In the genomic region with DNA sequence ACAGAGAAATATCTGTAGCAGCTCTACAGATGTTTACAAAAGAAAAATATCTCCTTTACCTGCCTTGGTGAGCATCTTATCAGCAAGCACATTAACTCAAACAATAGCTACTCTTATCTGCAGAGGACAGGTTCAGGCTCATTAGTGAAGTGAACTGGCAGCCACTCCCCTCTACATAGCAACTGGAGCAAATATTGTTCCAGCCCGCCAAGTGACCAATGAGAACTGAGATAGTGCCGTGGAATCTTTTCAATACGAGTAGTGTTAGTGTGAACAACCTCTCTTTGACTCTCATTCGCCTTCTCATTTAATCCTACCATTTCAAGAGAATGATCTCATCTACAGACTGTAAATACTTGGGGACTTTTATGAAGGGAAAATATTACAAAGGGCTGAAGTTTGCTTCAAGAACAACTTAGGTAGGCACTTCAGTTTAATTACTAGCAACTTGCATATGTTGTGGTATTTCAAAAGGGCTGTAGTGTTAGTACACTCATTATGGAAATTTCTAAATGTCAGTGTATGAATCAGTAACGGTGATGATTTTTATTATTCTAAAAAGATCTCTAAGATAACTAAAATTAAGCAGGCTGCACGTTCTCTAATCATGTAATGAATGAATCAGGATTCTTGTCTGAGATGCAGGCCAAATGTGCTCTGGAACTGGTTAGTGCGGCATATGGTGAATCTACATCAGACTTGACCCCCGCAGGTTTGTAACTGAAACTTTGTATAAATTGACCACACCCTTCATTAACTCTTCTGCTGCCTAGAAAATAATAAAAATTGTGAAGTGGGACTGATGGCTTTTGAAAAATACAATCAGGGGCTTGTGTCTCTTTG, we compare ENCODE assay signal across 8 cellular contexts.
A peak's percentile ranks its signal among the peaks of the same experiment; 100 is the strongest.
DNase-seq lines count a peak whose midpoint lies in the region; ATAC-seq lines count a peak whose summit lies in the region.

No MANE protein-coding gene starts in this region.

- DNase-seq in stimulated activated naive CD4-positive, alpha-beta T cell treated with Interleukin-2 at 50 U/mL for 16 hours (lab: John Stamatoyannopoulos, UW) = peak; percentile 23
- DNase-seq in stimulated activated naive CD4-positive, alpha-beta T cell (lab: John Stamatoyannopoulos, UW) = no peak
- DNase-seq in activated T-cell treated with anti-CD3 and anti-CD28 coated beads, Interleukin-2, amount 50 U/mL, for 72 hours = peak; percentile 9 to 11
- DNase-seq in left colon = peak; percentile 22 to 45
- DNase-seq in hepatic stellate cell (ENCODE audit: low spot score) = no peak
- DNase-seq in NCI-H187 (lab: John Stamatoyannopoulos, UW) = no peak

- no peaks in the 10 kb centered on the region for H3K36me3 Mint-ChIP-seq in activated T-cell treated with anti-CD3 and anti-CD28 coated beads, Interleukin-2, amount 50 U/mL, for 72 hours (ENCODE audit: insufficient read depth in 2 of 2)

- peak overlapping the region in 1 of 2 donors; percentile 64 for H3K4me3 Mint-ChIP-seq in activated T-cell treated with anti-CD3 and anti-CD28 coated beads, Interleukin-2, amount 50 U/mL, for 72 hours

- H3K9me3 Mint-ChIP-seq in activated T-cell treated with anti-CD3 and anti-CD28 coated beads, Interleukin-2, amount 50 U/mL, for 72 hours = no peaks in the 10 kb centered on the region

- H3K27ac Mint-ChIP-seq in activated T-cell treated with anti-CD3 and anti-CD28 coated beads, Interleukin-2, amount 50 U/mL, for 72 hours = no peak overlapping the region

- H3K27me3 Mint-ChIP-seq in activated T-cell treated with anti-CD3 and anti-CD28 coated beads, Interleukin-2, amount 50 U/mL, for 72 hours (ENCODE audit: low read depth) = no peaks in the 10 kb centered on the region

- intact Hi-C loops in left colon (cut with DNase I, micrococcal nuclease) = no loop called here

- ATAC-seq in activated T-cell treated with anti-CD3 and anti-CD28 coated beads, Interleukin-2, amount 50 U/mL, for 72 hours (replicated peaks in 1 of 2) = peak; percentile 91 to 96
- ATAC-seq in left colon (peak; percentile 95), GM21825 (IDR thresholded peaks at IDR 0.05; ENCODE audit: unreplicated experiment) (no peak), HG02870 (IDR thresholded peaks at IDR 0.05; ENCODE audit: unreplicated experiment) (no peak)

- peaks cover 22% of the 10 kb centered on the region for H3K4me1 Mint-ChIP-seq in activated T-cell treated with anti-CD3 and anti-CD28 coated beads, Interleukin-2, amount 50 U/mL, for 72 hours (ENCODE audit: low read depth)

Comparison
In these comparisons a context has a peak if more than half of its experiments do, and no peak if none do; other contexts are left out.
1. DNase-seq: peak in stimulated activated naive CD4-positive, alpha-beta T cell treated with Interleukin-2 at 50 U/mL for 16 hours (single experiment), activated T-cell treated with anti-CD3 and anti-CD28 coated beads, Interleukin-2, amount 50 U/mL, for 72 hours (2 of 2) and left colon (2 of 2); none in stimulated activated naive CD4-positive, alpha-beta T cell (0 of 6), hepatic stellate cell (single experiment) and NCI-H187 (0 of 2).
2. ATAC-seq: peak in activated T-cell treated with anti-CD3 and anti-CD28 coated beads, Interleukin-2, amount 50 U/mL, for 72 hours (2 of 2) and left colon (single experiment); none in GM21825 (single experiment) and HG02870 (single experiment).